ENCODE assay signal across 8 cellular contexts in the genomic region with DNA sequence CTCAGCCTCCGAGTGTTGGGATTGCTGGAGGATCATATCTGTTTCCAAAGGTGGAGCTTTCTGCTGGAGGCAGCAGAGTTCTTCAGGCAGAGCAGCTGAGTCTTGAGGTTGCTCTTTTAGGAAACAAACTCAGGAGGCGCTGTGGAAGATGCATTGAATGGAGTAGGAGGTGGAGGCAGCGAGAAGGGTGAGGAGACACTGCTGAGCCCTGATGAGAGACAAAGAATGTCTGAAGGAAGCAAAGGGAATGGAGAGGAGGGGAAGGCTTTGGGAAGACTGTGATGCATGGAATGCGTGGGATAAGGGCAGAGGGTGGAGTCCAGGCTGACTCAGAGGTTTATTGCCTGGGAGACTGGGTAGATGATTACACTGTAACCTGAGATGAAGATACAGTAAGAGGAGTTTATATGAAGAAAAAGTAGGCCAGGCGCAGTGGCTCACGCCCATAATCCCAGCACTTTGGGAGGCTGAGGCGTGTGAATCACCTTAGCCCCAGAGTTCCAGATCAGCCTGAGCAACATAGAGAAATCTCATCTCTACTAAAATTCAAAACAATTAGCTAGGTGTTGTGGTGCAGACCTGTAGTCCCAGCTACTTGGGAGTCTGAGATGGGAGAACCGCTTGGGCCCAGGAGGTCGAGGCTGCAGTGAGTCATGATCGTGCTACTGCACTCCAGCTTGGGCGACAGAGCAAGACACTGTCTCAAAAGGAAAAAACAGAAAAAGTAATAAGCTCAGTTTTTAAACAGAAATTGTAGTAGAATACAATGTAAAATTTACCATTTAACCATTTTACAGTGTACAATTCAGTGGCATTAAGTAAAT. TPM values are rescaled to one million over a fixed set of nuclear protein-coding genes. Genes with fewer than 3 reads are reported as not detected.
DNase-seq lines count a peak whose midpoint lies in the region; ATAC-seq and TF ChIP-seq lines count a peak whose summit lies in the region.

No MANE protein-coding gene starts in this region.

- H3K27me3 ChIP-seq in muscle layer of duodenum (ENCODE audit: low read depth, low read length): no peaks in the 10 kb centered on the region

- H3K4me1 Mint-ChIP-seq in activated CD8-positive, alpha-beta T cell treated with anti-CD3 and anti-CD28 coated beads, Interleukin-2, amount 10 ng/mL, durations not matched to agents 7 days and 5 days (ENCODE audit: low read depth): peaks cover 2% of the 10 kb centered on the region

- no peaks in the 10 kb centered on the region for H3K9me3 Mint-ChIP-seq in activated CD8-positive, alpha-beta T cell treated with anti-CD3 and anti-CD28 coated beads, Interleukin-2, amount 10 ng/mL, durations not matched to agents 7 days and 5 days (ENCODE audit: insufficient read depth)

- H3K4me1 ChIP-seq in muscle layer of duodenum (ENCODE audit: control insufficient read depth in 1 of 2, insufficient read depth in 2 of 2, low read length in 2 of 2): peaks cover 3 to 7% of the 10 kb centered on the region in 2 donors

- in situ Hi-C loops in GM13976 (cut with MboI; ENCODE audit: low sequenced_read_pairs, unreplicated experiment): no loop called here

- H3K27ac ChIP-seq in caudate nucleus (ENCODE audit: low read depth, low read length) (no peak overlapping the region), muscle layer of duodenum (ENCODE audit: low read length) (peak overlapping the region; percentile 77)

- ATAC-seq in GM19452 (IDR thresholded peaks at IDR 0.05; ENCODE audit: unreplicated experiment) (no peak), HG03159 (IDR thresholded peaks at IDR 0.05; ENCODE audit: unreplicated experiment) (no peak)
- no peak for ATAC-seq in activated CD8-positive, alpha-beta T cell treated with anti-CD3 and anti-CD28 coated beads, Interleukin-2, amount 10 ng/mL, durations not matched to agents 7 days and 5 days

- CTCF ChIA-PET in activated CD8-positive, alpha-beta T cell treated with anti-CD3 and anti-CD28 coated beads, Interleukin-2, amount 10 ng/mL, durations not matched to agents 7 days and 5 days (lab: Charles Lee): interaction anchor here (0.8 to 1.5 kb wide), 3 partner anchors 10 to 243 kb away, joined by 3 to 4 read pairs (median 3); no protein-coding TSS in a partner anchor

- TF ChIP-seq CTCF in GM13976 (IDR thresholded peaks at IDR 0.05; ENCODE audit: borderline replicate concordance, control extremely low read depth, extremely low read depth, insufficient read depth, missing control alignments): no peak

- no peaks in the 10 kb centered on the region for H3K36me3 Mint-ChIP-seq in activated CD8-positive, alpha-beta T cell treated with anti-CD3 and anti-CD28 coated beads, Interleukin-2, amount 10 ng/mL, durations not matched to agents 7 days and 5 days (ENCODE audit: low read depth)

- peaks cover 13% of the 10 kb centered on the region for H3K27me3 Mint-ChIP-seq in activated CD8-positive, alpha-beta T cell treated with anti-CD3 and anti-CD28 coated beads, Interleukin-2, amount 10 ng/mL, durations not matched to agents 7 days and 5 days (ENCODE audit: low read depth)

- DNase-seq in GM04503 (ENCODE audit: low read depth) (peak; percentile 99), NCI-H226 (peak; percentile 98), caudate nucleus (lab: John Stamatoyannopoulos, UW) (peak in 41 of 61 donors; percentile 7 to 92 (median 57)), GM13976 (ENCODE audit: low spot score) (no peak)
- DNase-seq in activated CD8-positive, alpha-beta T cell treated with anti-CD3 and anti-CD28 coated beads, Interleukin-2, amount 10 ng/mL, durations not matched to agents 7 days and 5 days: no peak

- no peak overlapping the region for H3K4me3 Mint-ChIP-seq in activated CD8-positive, alpha-beta T cell treated with anti-CD3 and anti-CD28 coated beads, Interleukin-2, amount 10 ng/mL, durations not matched to agents 7 days and 5 days

- POLR2A ChIA-PET in activated CD8-positive, alpha-beta T cell treated with anti-CD3 and anti-CD28 coated beads, Interleukin-2, amount 10 ng/mL, durations not matched to agents 7 days and 5 days (lab: Charles Lee): no interaction called here

- H3K9me3 ChIP-seq in muscle layer of duodenum (ENCODE audit: control insufficient read depth in 1 of 2, low read length in 2 of 2): no peaks in the 10 kb centered on the region

- H3K27ac Mint-ChIP-seq in activated CD8-positive, alpha-beta T cell treated with anti-CD3 and anti-CD28 coated beads, Interleukin-2, amount 10 ng/mL, durations not matched to agents 7 days and 5 days: no peak overlapping the region

- H3K4me3 ChIP-seq in muscle layer of duodenum (ENCODE audit: low read depth in 1 of 2, low read length in 2 of 2): no peak overlapping the region

- no peaks in the 10 kb centered on the region for H3K36me3 ChIP-seq in muscle layer of duodenum (ENCODE audit: control insufficient read depth in 1 of 2, insufficient read depth in 2 of 2, low read length in 2 of 2)

RNA-seq across cellular contexts. Expression of a gene that starts 17.8 kb away (rescaled TPM):
- total RNA-seq in activated CD8-positive, alpha-beta T cell treated with anti-CD3 and anti-CD28 coated beads, Interleukin-2, amount 10 ng/mL, durations not matched to agents 7 days and 5 days: 10 to 100 TPM; 57.8 to 61.0 TPM

RNA-seq across cellular contexts. Expression of a gene that starts 18.0 kb away (rescaled TPM):
- 10 to 100 TPM; 33.8 to 35.5 TPM for total RNA-seq in activated CD8-positive, alpha-beta T cell treated with anti-CD3 and anti-CD28 coated beads, Interleukin-2, amount 10 ng/mL, durations not matched to agents 7 days and 5 days

RNA-seq across cellular contexts. Expression of a gene that starts 29.6 kb away (rescaled TPM):
- 10 to 100 TPM; 48.9 to 49.8 TPM for total RNA-seq in activated CD8-positive, alpha-beta T cell treated with anti-CD3 and anti-CD28 coated beads, Interleukin-2, amount 10 ng/mL, durations not matched to agents 7 days and 5 days

RNA-seq across cellular contexts. Expression of a gene that starts 43.8 kb away (rescaled TPM):
- total RNA-seq in activated CD8-positive, alpha-beta T cell treated with anti-CD3 and anti-CD28 coated beads, Interleukin-2, amount 10 ng/mL, durations not matched to agents 7 days and 5 days: under 1 TPM in 1 of 2 experiments, not detected in 1; 0.24 TPM

RNA-seq across cellular contexts. Expression of a gene that starts 44.7 kb away (rescaled TPM):
- not detected for total RNA-seq in activated CD8-positive, alpha-beta T cell treated with anti-CD3 and anti-CD28 coated beads, Interleukin-2, amount 10 ng/mL, durations not matched to agents 7 days and 5 days

Comparison
In these comparisons a context has a peak if more than half of its experiments do, and no peak if none do; other contexts are left out.
1. DNase-seq: peak in GM04503 (single experiment), NCI-H226 (single experiment) and caudate nucleus (41 of 61); none in activated CD8-positive, alpha-beta T cell treated with anti-CD3 and anti-CD28 coated beads, Interleukin-2, amount 10 ng/mL, durations not matched to agents 7 days and 5 days (single experiment) and GM13976 (single experiment).